1 cellular context compared by ENCODE assay signal in genomic region chr10:105650311-105650710, GRCh38.
TF ChIP-seq lines count a peak whose summit lies in the region.

No MANE protein-coding gene starts in this region.

TF ChIP-seq in WTC11, 78 proteins besides CTCF, POLR2A, EP300 and RAD21 (continued from another document):
- TF ChIP-seq, protein P1, sequence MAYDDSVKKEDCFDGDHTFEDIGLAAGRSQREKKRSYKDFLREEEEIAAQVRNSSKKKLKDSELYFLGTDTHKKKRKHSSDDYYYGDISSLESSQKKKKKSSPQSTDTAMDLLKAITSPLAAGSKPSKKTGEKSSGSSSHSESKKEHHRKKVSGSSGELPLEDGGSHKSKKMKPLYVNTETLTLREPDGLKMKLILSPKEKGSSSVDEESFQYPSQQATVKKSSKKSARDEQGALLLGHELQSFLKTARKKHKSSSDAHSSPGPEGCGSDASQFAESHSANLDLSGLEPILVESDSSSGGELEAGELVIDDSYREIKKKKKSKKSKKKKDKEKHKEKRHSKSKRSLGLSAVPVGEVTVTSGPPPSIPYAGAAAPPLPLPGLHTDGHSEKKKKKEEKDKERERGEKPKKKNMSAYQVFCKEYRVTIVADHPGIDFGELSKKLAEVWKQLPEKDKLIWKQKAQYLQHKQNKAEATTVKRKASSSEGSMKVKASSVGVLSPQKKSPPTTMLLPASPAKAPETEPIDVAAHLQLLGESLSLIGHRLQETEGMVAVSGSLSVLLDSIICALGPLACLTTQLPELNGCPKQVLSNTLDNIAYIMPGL (CRISPR knock-in tag; IDR thresholded peaks at IDR 0.05), result no peak
- TF ChIP-seq, protein P2, sequence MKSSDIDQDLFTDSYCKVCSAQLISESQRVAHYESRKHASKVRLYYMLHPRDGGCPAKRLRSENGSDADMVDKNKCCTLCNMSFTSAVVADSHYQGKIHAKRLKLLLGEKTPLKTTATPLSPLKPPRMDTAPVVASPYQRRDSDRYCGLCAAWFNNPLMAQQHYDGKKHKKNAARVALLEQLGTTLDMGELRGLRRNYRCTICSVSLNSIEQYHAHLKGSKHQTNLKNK (CRISPR knock-in tag; IDR thresholded peaks at IDR 0.05), result no peak
- TF ChIP-seq ZNF396 (CRISPR knock-in tag; IDR thresholded peaks at IDR 0.05; ENCODE audit: borderline replicate concordance), result no peak
- TF ChIP-seq, protein P3, sequence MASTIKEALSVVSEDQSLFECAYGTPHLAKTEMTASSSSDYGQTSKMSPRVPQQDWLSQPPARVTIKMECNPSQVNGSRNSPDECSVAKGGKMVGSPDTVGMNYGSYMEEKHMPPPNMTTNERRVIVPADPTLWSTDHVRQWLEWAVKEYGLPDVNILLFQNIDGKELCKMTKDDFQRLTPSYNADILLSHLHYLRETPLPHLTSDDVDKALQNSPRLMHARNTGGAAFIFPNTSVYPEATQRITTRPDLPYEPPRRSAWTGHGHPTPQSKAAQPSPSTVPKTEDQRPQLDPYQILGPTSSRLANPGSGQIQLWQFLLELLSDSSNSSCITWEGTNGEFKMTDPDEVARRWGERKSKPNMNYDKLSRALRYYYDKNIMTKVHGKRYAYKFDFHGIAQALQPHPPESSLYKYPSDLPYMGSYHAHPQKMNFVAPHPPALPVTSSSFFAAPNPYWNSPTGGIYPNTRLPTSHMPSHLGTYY (CRISPR knock-in tag; IDR thresholded peaks at IDR 0.05), result no peak
TF ChIP-seq in WTC11: peak in this region for 0.
